Comparison of ENCODE assay signal across 20 cellular contexts in genomic region chr10:117615649-117616048, GRCh38.
"Had no signal": no experiment of that assay in that cellular context is flagged by ENCODE, and none has a peak within 500 bp of the region (broad histone marks: within the 10 kb centered on the region; RNA-seq: fewer than 3 reads in every experiment).

No MANE protein-coding gene starts in this region.

- H3K27ac Mint-ChIP-seq: activated CD4-positive, alpha-beta memory T cell treated with anti-CD3 and anti-CD28 coated beads, Interleukin-2, amount 10 ng/mL, durations not matched to agents 7 days and 5 days; activated naive CD4-positive, alpha-beta T cell treated with anti-CD3 and anti-CD28 coated beads, Interleukin-2, amount 10 ng/mL, durations not matched to agents 7 days and 5 days; activated naive CD8-positive, alpha-beta T cell treated with anti-CD3 and anti-CD28 coated beads, Interleukin-2, amount 50 U/mL, for 24 hours had no signal

- ATAC-seq: activated naive CD8-positive, alpha-beta T cell treated with anti-CD3 and anti-CD28 coated beads, Interleukin-2, amount 50 U/mL, for 24 hours; lower lobe of right lung; naive thymus-derived CD8-positive, alpha-beta T cell; sciatic nerve had no signal

- DNase-seq: activated CD4-positive, alpha-beta memory T cell treated with anti-CD3 and anti-CD28 coated beads, Interleukin-2, amount 10 ng/mL, durations not matched to agents 7 days and 5 days; activated CD4-positive, alpha-beta T cell treated with anti-CD3 and anti-CD28 coated beads for 48 hours; activated CD4-positive, CD25-positive, alpha-beta regulatory T cell; activated effector memory CD4-positive, alpha-beta T cell treated with Interleukin-2 at 50 U/mL for 16 hours; activated naive CD4-positive, alpha-beta T cell treated with anti-CD3 and anti-CD28 coated beads, Interleukin-2, amount 10 ng/mL, durations not matched to agents 7 days and 5 days; activated naive CD8-positive, alpha-beta T cell treated with anti-CD3 and anti-CD28 coated beads, Interleukin-2, amount 50 U/mL, for 24 hours; activated T-cell treated with anti-CD3 and anti-CD28 coated beads, Interleukin-2, amount 50 U/mL, for 48 hours; anterior cingulate cortex; brain microvascular endothelial cell; central memory CD4-positive, alpha-beta T cell; erythroblast; foreskin melanocyte; lower lobe of right lung; naive thymus-derived CD8-positive, alpha-beta T cell; stimulated activated CD4-positive, alpha-beta T cell treated with anti-CD3 and anti-CD28 coated beads, Interleukin-4, amount 100 ng/mL, for 1 hour; stomach; T1000; testis; upper lobe of left lung had no signal

- H3K36me3 Mint-ChIP-seq: activated naive CD4-positive, alpha-beta T cell treated with anti-CD3 and anti-CD28 coated beads, Interleukin-2, amount 10 ng/mL, durations not matched to agents 7 days and 5 days; naive thymus-derived CD8-positive, alpha-beta T cell had no signal

- H3K9me3 Mint-ChIP-seq: activated CD4-positive, alpha-beta memory T cell treated with anti-CD3 and anti-CD28 coated beads, Interleukin-2, amount 10 ng/mL, durations not matched to agents 7 days and 5 days; activated naive CD4-positive, alpha-beta T cell treated with anti-CD3 and anti-CD28 coated beads, Interleukin-2, amount 10 ng/mL, durations not matched to agents 7 days and 5 days; activated naive CD8-positive, alpha-beta T cell treated with anti-CD3 and anti-CD28 coated beads, Interleukin-2, amount 50 U/mL, for 24 hours had no signal

- H3K4me3 Mint-ChIP-seq: activated CD4-positive, alpha-beta memory T cell treated with anti-CD3 and anti-CD28 coated beads, Interleukin-2, amount 10 ng/mL, durations not matched to agents 7 days and 5 days; activated naive CD4-positive, alpha-beta T cell treated with anti-CD3 and anti-CD28 coated beads, Interleukin-2, amount 10 ng/mL, durations not matched to agents 7 days and 5 days; activated naive CD8-positive, alpha-beta T cell treated with anti-CD3 and anti-CD28 coated beads, Interleukin-2, amount 50 U/mL, for 24 hours; naive thymus-derived CD8-positive, alpha-beta T cell had no signal

- H3K4me1 Mint-ChIP-seq: activated CD4-positive, alpha-beta memory T cell treated with anti-CD3 and anti-CD28 coated beads, Interleukin-2, amount 10 ng/mL, durations not matched to agents 7 days and 5 days; activated naive CD4-positive, alpha-beta T cell treated with anti-CD3 and anti-CD28 coated beads, Interleukin-2, amount 10 ng/mL, durations not matched to agents 7 days and 5 days; activated naive CD8-positive, alpha-beta T cell treated with anti-CD3 and anti-CD28 coated beads, Interleukin-2, amount 50 U/mL, for 24 hours had no signal
